ENCODE assay signal across 3 cellular contexts in genomic region chr10:120940299-120940900, GRCh38.
TF ChIP-seq lines count a peak whose summit lies in the region.

No MANE protein-coding gene starts in this region.

TF ChIP-seq in GM23338, 12 proteins besides CTCF, POLR2A, EP300 and RAD21 (continued from another document):
- TF ChIP-seq ZNF114 (CRISPR knock-in tag; IDR thresholded peaks at IDR 0.05): no peak
- no peak for TF ChIP-seq ETS1 (IDR thresholded peaks at IDR 0.05)
- no peak for TF ChIP-seq STAT1 (IDR thresholded peaks at IDR 0.05; ENCODE audit: unreplicated experiment)
- TF ChIP-seq CREB1 (CRISPR knock-in tag; IDR thresholded peaks at IDR 0.05; ENCODE audit: low read depth): no peak
- no peak for TF ChIP-seq EZH2phosphoT487 (IDR thresholded peaks at IDR 0.05; ENCODE audit: unreplicated experiment)

TF ChIP-seq in Ishikawa, 13 proteins besides CTCF, POLR2A, EP300 and RAD21:
- TF ChIP-seq MAX (IDR thresholded peaks at IDR 0.05): no peak
- TF ChIP-seq FOXM1 (IDR thresholded peaks at IDR 0.05; ENCODE audit: borderline replicate concordance, low read depth): no peak
- TF ChIP-seq REST (IDR thresholded peaks at IDR 0.05; ENCODE audit: low read depth): no peak
- TF ChIP-seq ZBTB7A (IDR thresholded peaks at IDR 0.05; ENCODE audit: low read depth): no peak
- TF ChIP-seq YY1 (IDR thresholded peaks at IDR 0.05; ENCODE audit: low read depth): no peak
- TF ChIP-seq TEAD4 (IDR thresholded peaks at IDR 0.05): no peak
- TF ChIP-seq TCF12 (IDR thresholded peaks at IDR 0.05; ENCODE audit: low read depth): no peak
- TF ChIP-seq CREB1 (IDR thresholded peaks at IDR 0.05; ENCODE audit: low read depth): no peak
- TF ChIP-seq CEBPB (IDR thresholded peaks at IDR 0.05): no peak
- no peak for TF ChIP-seq EGR1 (IDR thresholded peaks at IDR 0.05)
- TF ChIP-seq TAF1 (IDR thresholded peaks at IDR 0.05; ENCODE audit: low read depth): no peak
- TF ChIP-seq NFIC (IDR thresholded peaks at IDR 0.05): no peak
- no peak for TF ChIP-seq USF1 (IDR thresholded peaks at IDR 0.05)

TF ChIP-seq in H1, 55 proteins besides CTCF, POLR2A, EP300 and RAD21 (continued from another document):
- TF ChIP-seq BACH1 (IDR thresholded peaks at IDR 0.05; ENCODE audit: low read length): peak; percentile 30; the same call in 1 of the 2 replicates
- no peak for TF ChIP-seq SP2 (IDR thresholded peaks at IDR 0.05; ENCODE audit: low read length)
- no peak for TF ChIP-seq SIN3A (conservative IDR thresholded peaks at IDR 0.05 in 1 of 2, IDR thresholded peaks at IDR 0.05 in 1 of 2; ENCODE audit: low read depth in 1 of 2, low read length in 2 of 2)
- no peak for TF ChIP-seq ASH2L (IDR thresholded peaks at IDR 0.05; ENCODE audit: low read length)
